ENCODE assay signal across 15 cellular contexts in the genomic region with DNA sequence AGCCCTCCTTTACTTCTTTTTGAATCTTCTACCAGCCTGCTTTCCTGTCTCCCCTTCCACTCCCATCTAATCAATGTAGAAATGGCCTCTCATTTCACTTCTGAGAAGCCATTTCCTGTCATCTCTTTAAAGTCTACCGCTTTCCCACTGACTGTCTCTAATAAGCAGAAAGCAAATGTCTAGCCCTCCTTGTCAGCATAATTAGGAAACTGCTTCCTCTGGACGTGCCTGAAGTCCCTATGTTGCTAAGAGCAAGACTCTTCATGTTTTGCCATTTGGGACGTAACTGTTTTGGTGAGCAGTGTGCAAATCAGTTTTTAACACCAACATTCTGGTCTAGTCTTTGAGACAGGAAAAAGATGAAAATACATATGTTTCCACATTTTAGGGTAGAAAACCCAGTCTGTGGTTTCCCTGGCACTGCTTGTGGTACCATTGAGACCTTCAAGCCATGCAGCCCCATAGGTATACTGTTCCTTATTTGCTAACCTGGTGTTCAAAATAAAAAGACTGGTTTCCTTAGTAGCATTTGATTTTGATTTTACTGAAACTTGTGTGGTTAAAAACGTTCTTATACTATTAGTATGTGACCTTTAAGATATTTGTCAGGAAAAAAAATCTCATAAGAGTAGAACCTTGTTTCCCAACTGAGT. TPM values are rescaled to one million over a fixed set of nuclear protein-coding genes. Genes with fewer than 3 reads are reported as not detected.
DNase-seq lines count a peak whose midpoint lies in the region; ATAC-seq and TF ChIP-seq lines count a peak whose summit lies in the region.
"Had no signal": no experiment of that assay in that cellular context is flagged by ENCODE, and none has a peak within 500 bp of the region (broad histone marks: within the 10 kb centered on the region; RNA-seq: fewer than 3 reads in every experiment).

No MANE protein-coding gene starts in this region.

- no peaks in the 10 kb centered on the region for H3K9me3 Mint-ChIP-seq in CD4-positive, alpha-beta T cell
- H3K9me3 Mint-ChIP-seq in activated CD8-positive, alpha-beta T cell treated with anti-CD3 and anti-CD28 coated beads, Interleukin-2, amount 10 ng/mL, durations not matched to agents 7 days and 5 days (ENCODE audit: insufficient read depth) = peaks cover 25% of the 10 kb centered on the region
- peaks cover 6% of the 10 kb centered on the region for H3K9me3 Mint-ChIP-seq in natural killer cell treated with Interleukin-12 subunit alpha and Interleukin-12 subunit beta and Interleukin-15 and Interleukin-18, amount 100 ng/mL, for 72 hours

- H4K20me1 ChIP-seq in DND-41 (ENCODE audit: insufficient read depth, low read length) = no peaks in the 10 kb centered on the region

- TF ChIP-seq POLR2A in adrenal gland (IDR thresholded peaks at IDR 0.05) = no peak

- no peaks in the 10 kb centered on the region for H3K9me3 ChIP-seq in CD4-positive, alpha-beta T cell (ENCODE audit: control insufficient read depth, low read length)
- peaks cover 3% of the 10 kb centered on the region for H3K9me3 ChIP-seq in DND-41 (ENCODE audit: insufficient read depth, low read length, severe bottlenecking)
- H3K9me3 ChIP-seq in adrenal gland (replicated peaks in 1 of 3) = no peaks in the 10 kb centered on the region

- H3K9ac ChIP-seq in DND-41 (ENCODE audit: low read depth, low read length) = no peak overlapping the region

- H2AFZ ChIP-seq in DND-41 (ENCODE audit: low read depth, low read length) = no peak overlapping the region

- POLR2A ChIA-PET in CD4-positive, alpha-beta T cell (lab: Charles Lee) = interaction anchor here (1.3 kb wide), 1 partner anchor 21 kb away, joined by 3 read pairs; no protein-coding TSS in a partner anchor
- POLR2A ChIA-PET in activated CD8-positive, alpha-beta T cell treated with anti-CD3 and anti-CD28 coated beads, Interleukin-2, amount 10 ng/mL, durations not matched to agents 7 days and 5 days (lab: Charles Lee) = no interaction called here

- peak; percentile 26 for ATAC-seq in CD4-positive, alpha-beta T cell (ENCODE audit: poor library complexity)
- peak; percentile 75 for ATAC-seq in DND-41 (ENCODE audit: insufficient read depth, low read depth)
- peak; percentile 76 for ATAC-seq in activated CD8-positive, alpha-beta T cell treated with anti-CD3 and anti-CD28 coated beads, Interleukin-2, amount 10 ng/mL, durations not matched to agents 7 days and 5 days
- ATAC-seq in natural killer cell treated with Interleukin-12 subunit alpha and Interleukin-12 subunit beta and Interleukin-15 and Interleukin-18, amount 100 ng/mL, for 72 hours = peak; percentile 46 to 81
- no peak for ATAC-seq in GM21381 (IDR thresholded peaks at IDR 0.05; ENCODE audit: unreplicated experiment)
- ATAC-seq: Right ventricle myocardium inferior had no signal

- no peak for TF ChIP-seq CTCF in CD4-positive, alpha-beta T cell (IDR thresholded peaks at IDR 0.05)
- TF ChIP-seq CTCF in DND-41 (IDR thresholded peaks at IDR 0.05; ENCODE audit: borderline replicate concordance, extremely low read depth, low read length, poor library complexity, severe bottlenecking) (no peak), adrenal gland (IDR thresholded peaks at IDR 0.05) (no peak)

- no peaks in the 10 kb centered on the region for H3K79me2 ChIP-seq in DND-41 (ENCODE audit: insufficient read depth, low read length)

- H3K27me3 ChIP-seq in CD4-positive, alpha-beta T cell (ENCODE audit: control insufficient read depth, insufficient read depth, low read length) = no peaks in the 10 kb centered on the region
- H3K27me3 ChIP-seq in DND-41 (ENCODE audit: insufficient read depth, low read length, poor library complexity) (no peaks in the 10 kb centered on the region), adrenal gland (no peaks in the 10 kb centered on the region)
- H3K27me3 ChIP-seq: tibial nerve had no signal

- WGBS in adrenal gland, 4 donors = 44 to 54% (median 49%) methylated on average over 4 of the region's 4 CpGs

- no peaks in the 10 kb centered on the region for H3K36me3 ChIP-seq in DND-41 (ENCODE audit: insufficient read depth, low read length)
- H3K36me3 ChIP-seq in adrenal gland (replicated peaks in 1 of 2) = no peaks in the 10 kb centered on the region
- H3K36me3 ChIP-seq: tibial nerve had no signal

- H3K4me2 ChIP-seq in DND-41 (ENCODE audit: insufficient read depth, low read length) = no peak overlapping the region

- H3K27ac ChIP-seq in CD4-positive, alpha-beta T cell (ENCODE audit: low read depth, low read length) = no peak overlapping the region
- H3K27ac ChIP-seq in DND-41 (ENCODE audit: low read length) (no peak overlapping the region), adrenal gland (no peak overlapping the region)
- H3K27ac ChIP-seq: tibial nerve had no signal

- H3K4me3 ChIP-seq in DND-41 (ENCODE audit: low read depth in 1 of 2, low read length in 2 of 2) (no peak overlapping the region), adrenal gland (no peak overlapping the region)
- H3K4me3 ChIP-seq: tibial nerve had no signal

- DNase-seq in CD4-positive, alpha-beta T cell = no peak
- DNase-seq in DND-41 (no peak), adrenal gland (no peak), G401 (ENCODE audit: low spot score) (no peak)
- peak; percentile 45 for DNase-seq in activated CD8-positive, alpha-beta T cell treated with anti-CD3 and anti-CD28 coated beads, Interleukin-2, amount 10 ng/mL, durations not matched to agents 7 days and 5 days
- no peak for DNase-seq in natural killer cell treated with Interleukin-12 subunit alpha and Interleukin-12 subunit beta and Interleukin-15 and Interleukin-18, amount 100 ng/mL, for 72 hours (ENCODE audit: low spot score)
- DNase-seq: AML-193, cortex of kidney, NCI-H146, occipital lobe had no signal

- no peaks in the 10 kb centered on the region for H3K27me3 Mint-ChIP-seq in CD4-positive, alpha-beta T cell
- H3K27me3 Mint-ChIP-seq in activated CD8-positive, alpha-beta T cell treated with anti-CD3 and anti-CD28 coated beads, Interleukin-2, amount 10 ng/mL, durations not matched to agents 7 days and 5 days (ENCODE audit: low read depth) = no peaks in the 10 kb centered on the region
- no peaks in the 10 kb centered on the region for H3K27me3 Mint-ChIP-seq in natural killer cell treated with Interleukin-12 subunit alpha and Interleukin-12 subunit beta and Interleukin-15 and Interleukin-18, amount 100 ng/mL, for 72 hours

- H3K4me1 ChIP-seq in DND-41 (ENCODE audit: insufficient read depth, low read length) = 0 out of 2 replicates have a peak, but pooled peaks cover 5% of the 10 kb centered on the region
- no peaks in the 10 kb centered on the region for H3K4me1 ChIP-seq in adrenal gland (replicated peaks in 1 of 2)
- H3K4me1 ChIP-seq: tibial nerve had no signal

- H3K4me3 Mint-ChIP-seq in CD4-positive, alpha-beta T cell = peak overlapping the region; percentile 1
- peak overlapping the region; percentile 40 for H3K4me3 Mint-ChIP-seq in activated CD8-positive, alpha-beta T cell treated with anti-CD3 and anti-CD28 coated beads, Interleukin-2, amount 10 ng/mL, durations not matched to agents 7 days and 5 days
- H3K4me3 Mint-ChIP-seq in natural killer cell treated with Interleukin-12 subunit alpha and Interleukin-12 subunit beta and Interleukin-15 and Interleukin-18, amount 100 ng/mL, for 72 hours = peak overlapping the region; percentile 85

- peaks cover 43% of the 10 kb centered on the region for H3K4me1 Mint-ChIP-seq in CD4-positive, alpha-beta T cell (ENCODE audit: low read depth)
- peaks cover 52% of the 10 kb centered on the region for H3K4me1 Mint-ChIP-seq in activated CD8-positive, alpha-beta T cell treated with anti-CD3 and anti-CD28 coated beads, Interleukin-2, amount 10 ng/mL, durations not matched to agents 7 days and 5 days (ENCODE audit: low read depth)
- H3K4me1 Mint-ChIP-seq in natural killer cell treated with Interleukin-12 subunit alpha and Interleukin-12 subunit beta and Interleukin-15 and Interleukin-18, amount 100 ng/mL, for 72 hours (ENCODE audit: low read depth in 2 of 2) = peaks cover 71 to 78% of the 10 kb centered on the region in 2 donors

- in situ Hi-C loops in G401 (cut with HindIII; ENCODE audit: low sequenced_read_pairs) = no loop called here

- CTCF ChIA-PET in CD4-positive, alpha-beta T cell (lab: Charles Lee) = no interaction called here
- CTCF ChIA-PET in activated CD8-positive, alpha-beta T cell treated with anti-CD3 and anti-CD28 coated beads, Interleukin-2, amount 10 ng/mL, durations not matched to agents 7 days and 5 days (lab: Charles Lee) = interaction anchor here (0.6 to 5.5 kb wide), 5 partner anchors 16 to 180 kb away, joined by 3 to 37 read pairs (median 4); partner anchors contain the start of gene IFNG

- intact Hi-C loops in CD4-positive, alpha-beta T cell (cut with DNase I, micrococcal nuclease) = no loop called here
- intact Hi-C loops in adrenal gland (cut with DNase I) = no loop called here

- peak overlapping the region; percentile 6 for H3K27ac Mint-ChIP-seq in CD4-positive, alpha-beta T cell
- H3K27ac Mint-ChIP-seq in activated CD8-positive, alpha-beta T cell treated with anti-CD3 and anti-CD28 coated beads, Interleukin-2, amount 10 ng/mL, durations not matched to agents 7 days and 5 days = peak overlapping the region; percentile 87
- H3K27ac Mint-ChIP-seq in natural killer cell treated with Interleukin-12 subunit alpha and Interleukin-12 subunit beta and Interleukin-15 and Interleukin-18, amount 100 ng/mL, for 72 hours = peak overlapping the region; percentile 97 to 98

- peaks cover 5% of the 10 kb centered on the region for H3K36me3 Mint-ChIP-seq in CD4-positive, alpha-beta T cell (ENCODE audit: low read depth)
- H3K36me3 Mint-ChIP-seq in activated CD8-positive, alpha-beta T cell treated with anti-CD3 and anti-CD28 coated beads, Interleukin-2, amount 10 ng/mL, durations not matched to agents 7 days and 5 days (ENCODE audit: low read depth) = peaks cover 27% of the 10 kb centered on the region
- H3K36me3 Mint-ChIP-seq in natural killer cell treated with Interleukin-12 subunit alpha and Interleukin-12 subunit beta and Interleukin-15 and Interleukin-18, amount 100 ng/mL, for 72 hours = peaks cover 34% of the 10 kb centered on the region

RNA-seq across cellular contexts. Expression of gene IFNG, which starts 22.1 kb away (rescaled TPM):
- total RNA-seq in CD4-positive, alpha-beta T cell = 1 to 10 TPM; 2.9 to 3.2 TPM
- total RNA-seq in activated CD8-positive, alpha-beta T cell treated with anti-CD3 and anti-CD28 coated beads, Interleukin-2, amount 10 ng/mL, durations not matched to agents 7 days and 5 days = 1 to 10 TPM; 3.1 to 5.0 TPM
- over 10,000 TPM; 20,993 to 58,992 TPM for total RNA-seq in natural killer cell treated with Interleukin-12 subunit alpha and Interleukin-12 subunit beta and Interleukin-15 and Interleukin-18, amount 100 ng/mL, for 72 hours
- under 1 TPM in 2 of 8 donors, not detected in 6; 0.46 to 0.47 TPM for total RNA-seq in adrenal gland
- under 1 TPM in 1 of 3 donors, not detected in 2; 0.29 TPM for polyA plus RNA-seq in adrenal gland
- total RNA-seq in G401 (2014; rRNA removed; shearing (Covaris generic)) = not detected in 2 replicates
- total RNA-seq: endothelial cell of umbilical vein, lower leg skin, occipital lobe, Right ventricle myocardium inferior, tibial nerve had no signal
- polyA plus RNA-seq: endothelial cell of umbilical vein had no signal

Comparison
In these comparisons a context has a peak if more than half of its experiments do, and no peak if none do; other contexts are left out.
1. H3K27ac Mint-ChIP-seq: peak in every context shown above with its lines; median percentile 98 in natural killer cell treated with Interleukin-12 subunit alpha and Interleukin-12 subunit beta and Interleukin-15 and Interleukin-18, amount 100 ng/mL, for 72 hours; 87 in activated CD8-positive, alpha-beta T cell treated with anti-CD3 and anti-CD28 coated beads, Interleukin-2, amount 10 ng/mL, durations not matched to agents 7 days and 5 days; 6 in CD4-positive, alpha-beta T cell.
2. H3K4me3 Mint-ChIP-seq: peak in every context shown above with its lines; median percentile 85 in natural killer cell treated with Interleukin-12 subunit alpha and Interleukin-12 subunit beta and Interleukin-15 and Interleukin-18, amount 100 ng/mL, for 72 hours; 40 in activated CD8-positive, alpha-beta T cell treated with anti-CD3 and anti-CD28 coated beads, Interleukin-2, amount 10 ng/mL, durations not matched to agents 7 days and 5 days; 1 in CD4-positive, alpha-beta T cell.
3. RNA of gene IFNG, which starts 22.1 kb away (total RNA-seq): 20,993 to 58,992 TPM in natural killer cell treated with Interleukin-12 subunit alpha and Interleukin-12 subunit beta and Interleukin-15 and Interleukin-18, amount 100 ng/mL, for 72 hours; 3.1 to 5.0 TPM in activated CD8-positive, alpha-beta T cell treated with anti-CD3 and anti-CD28 coated beads, Interleukin-2, amount 10 ng/mL, durations not matched to agents 7 days and 5 days, 2.9 to 3.2 TPM in CD4-positive, alpha-beta T cell, 0.46 to 0.47 TPM in adrenal gland and not detected in G401; every median in the first group is over 1,000 times any median in the second.